22 cellular contexts compared by ENCODE assay signal in genomic region chr5:20030125-20030524, GRCh38. TPM values are rescaled to one million over a fixed set of nuclear protein-coding genes. Genes with fewer than 3 reads are reported as not detected.
DNase-seq lines count a peak whose midpoint lies in the region; ATAC-seq and TF ChIP-seq lines count a peak whose summit lies in the region.
"Had no signal": no experiment of that assay in that cellular context is flagged by ENCODE, and none has a peak within 500 bp of the region (broad histone marks: within the 10 kb centered on the region; RNA-seq: fewer than 3 reads in every experiment).

No MANE protein-coding gene starts in this region.

- ATAC-seq in RWPE2 (ENCODE audit: low read depth), result peak; percentile 78; the same call in 2 of the 3 replicates
- peak; percentile 36 for ATAC-seq in foreskin keratinocyte
- no peak for ATAC-seq in HG03196 (IDR thresholded peaks at IDR 0.05; ENCODE audit: unreplicated experiment)

- DNase-seq in ELR (ENCODE audit: low read depth) (peak; percentile 23), RWPE2 (ENCODE audit: low spot score) (no peak), foreskin keratinocyte (peak in 1 of 2 donors; percentile 51), stomach (no peak), kidney tubule cell (ENCODE audit: low spot score) (no peak)
- DNase-seq: ACHN; AML-193; BE2C; CD4-positive, alpha-beta T cell; CD8-positive, alpha-beta memory T cell; DMS53; DMS79 treated with DMSO at 0.1 percent for 48 hours; GF-D8; GOT3; H7; HCEC 1CT had no signal

- H3K4me3 ChIP-seq in ACC112 (ENCODE audit: low read depth, low read length), result no peak overlapping the region
- H3K4me3 ChIP-seq in RWPE2 (ENCODE audit: severe bottlenecking), result no peak overlapping the region
- H3K4me3 ChIP-seq in stomach, result no peak overlapping the region
- H3K4me3 ChIP-seq: BLaER1 treated with 17β-estradiol and CSF1 and Interleukin-3, amounts not matched to agents 10 nM and 100 nM had no signal

- TF ChIP-seq CTCF in RWPE2 (IDR thresholded peaks at IDR 0.05; ENCODE audit: poor library complexity, severe bottlenecking), result no peak
- no peak for TF ChIP-seq CTCF in foreskin keratinocyte (conservative IDR thresholded peaks at IDR 0.05)
- no peak for TF ChIP-seq CTCF in stomach (IDR thresholded peaks at IDR 0.05)

- H3K36me3 ChIP-seq in ACC112 (ENCODE audit: insufficient read depth, low read length), result no peaks in the 10 kb centered on the region
- H3K36me3 ChIP-seq in RWPE2 (ENCODE audit: low read depth), result no peaks in the 10 kb centered on the region
- H3K36me3 ChIP-seq in stomach, result no peaks in the 10 kb centered on the region
- H3K36me3 ChIP-seq: BE2C; BLaER1 treated with 17β-estradiol and CSF1 and Interleukin-3, amounts not matched to agents 10 nM and 100 nM had no signal

- intact Hi-C loops in stomach (cut with DNase I; ENCODE audit: low total_unique reads), result no loop called here

- H3K4me1 ChIP-seq in ACC112 (ENCODE audit: control insufficient read depth, insufficient read depth, low read length, unreplicated experiment) (no peaks in the 10 kb centered on the region), RWPE2 (ENCODE audit: insufficient read depth, poor library complexity, severe bottlenecking) (peaks cover 2% of the 10 kb centered on the region), foreskin keratinocyte (no peaks in the 10 kb centered on the region), stomach (no peaks in the 10 kb centered on the region)
- H3K4me1 ChIP-seq: BE2C had no signal

- no peak for TF ChIP-seq POLR2A in stomach (IDR thresholded peaks at IDR 0.05)

- no peaks in the 10 kb centered on the region for H3K9me3 ChIP-seq in RWPE2 (ENCODE audit: severe bottlenecking)
- no peaks in the 10 kb centered on the region for H3K9me3 ChIP-seq in stomach
- H3K9me3 ChIP-seq: BE2C; BLaER1 treated with 17β-estradiol and CSF1 and Interleukin-3, amounts not matched to agents 10 nM and 100 nM had no signal

- peak overlapping the region; percentile 22 for H2AFZ ChIP-seq in ACC112 (ENCODE audit: low read length, unreplicated experiment)

- no peak for TF ChIP-seq EP300 in stomach (IDR thresholded peaks at IDR 0.05)

- no peaks in the 10 kb centered on the region for H3K27me3 ChIP-seq in ACC112 (ENCODE audit: insufficient read depth, low read length)
- no peaks in the 10 kb centered on the region for H3K27me3 ChIP-seq in RWPE2 (ENCODE audit: insufficient read depth, poor library complexity, severe bottlenecking)
- H3K27me3 ChIP-seq in foreskin keratinocyte, result no peaks in the 10 kb centered on the region
- no peaks in the 10 kb centered on the region for H3K27me3 ChIP-seq in stomach
- H3K27me3 ChIP-seq: BE2C; BLaER1 treated with 17β-estradiol and CSF1 and Interleukin-3, amounts not matched to agents 10 nM and 100 nM had no signal

- no peaks in the 10 kb centered on the region for H3K79me2 ChIP-seq in ACC112 (ENCODE audit: control insufficient read depth, insufficient read depth, low read length, unreplicated experiment)

- H3K27ac ChIP-seq in ACC112 (ENCODE audit: low read depth, low read length), result no peak overlapping the region
- no peak overlapping the region for H3K27ac ChIP-seq in RWPE2 (ENCODE audit: poor library complexity, severe bottlenecking)
- no peak overlapping the region for H3K27ac ChIP-seq in foreskin keratinocyte
- no peak overlapping the region for H3K27ac ChIP-seq in stomach
- H3K27ac ChIP-seq: 22Rv1; BLaER1 treated with 17β-estradiol and CSF1 and Interleukin-3, amounts not matched to agents 10 nM and 100 nM had no signal

RNA-seq across cellular contexts. Expression of gene CDH18, which starts 42.1 kb away (rescaled TPM):
- 0.10 and 0.11 TPM in 2 replicates for total RNA-seq in foreskin keratinocyte
- 0.02 TPM in 1 of 2 replicates, not detected in the other for polyA plus RNA-seq in foreskin keratinocyte
- under 1 TPM in 1 of 5 donors, not detected in 4; 0.92 TPM for total RNA-seq in stomach
- polyA plus RNA-seq in stomach, result under 1 TPM in 1 of 3 donors, not detected in 2; 0.05 TPM
- total RNA-seq: CD4-positive, alpha-beta T cell; CD8-positive, alpha-beta memory T cell; G401 had no signal
- polyA plus RNA-seq: CD14-positive monocyte; CD8-positive, alpha-beta memory T cell had no signal
